ENCODE assay signal across 8 cellular contexts in the genomic region with DNA sequence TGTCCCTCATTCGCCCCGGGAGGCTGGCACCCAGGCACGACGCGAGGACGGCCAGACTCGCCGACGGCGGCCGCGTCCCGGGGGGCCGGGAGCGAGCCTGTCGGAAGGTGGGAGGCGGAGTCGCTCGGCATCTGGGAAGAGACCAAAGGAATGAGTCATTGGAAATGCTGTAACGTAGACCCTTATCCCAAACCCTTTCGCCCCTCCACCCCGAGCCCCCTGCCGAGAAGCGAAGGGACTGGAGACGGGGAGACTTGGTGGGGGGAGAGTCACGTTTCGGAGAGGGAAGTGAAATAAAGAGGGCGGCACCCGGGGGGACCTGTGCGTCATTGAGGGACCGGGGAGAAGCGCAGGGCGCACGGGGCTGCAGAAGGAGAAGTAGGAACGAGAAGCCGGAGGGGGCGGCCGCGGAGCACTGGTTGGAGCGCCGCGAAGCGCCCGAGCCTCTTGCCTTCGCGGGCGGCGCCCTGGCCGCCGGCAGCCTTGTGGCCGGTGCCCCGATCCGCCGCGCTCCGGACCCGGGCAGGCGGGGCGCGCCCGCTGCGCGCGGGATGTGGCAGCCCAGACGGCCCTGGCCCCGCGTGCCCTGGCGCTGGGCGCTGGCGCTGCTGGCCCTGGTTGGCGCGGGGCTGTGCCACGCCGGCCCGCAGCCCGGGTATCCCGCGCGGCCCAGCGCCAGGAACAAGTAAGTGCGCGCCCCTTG. TPM values are rescaled to one million over a fixed set of nuclear protein-coding genes. Genes with fewer than 3 reads are reported as not detected.
DNase-seq lines count a peak whose midpoint lies in the region; ATAC-seq and TF ChIP-seq lines count a peak whose summit lies in the region.

Gene EMILIN2 (plus strand): TSS at position 369 of the 703 bp plus-strand sequence. CDS start 183 bp downstream, at position 552.

- H3K4me3 ChIP-seq in mucosa of rectum (ENCODE audit: low read length in 2 of 2): peak within 1 kb of the TSS; percentile 53 to 59
- peak within 1 kb of the TSS; percentile 30 to 47 (median 44) for H3K4me3 ChIP-seq in thyroid gland (replicated peaks in 1 of 3)

- peak within 1 kb of the TSS; percentile 89 for H3K27ac Mint-ChIP-seq in activated CD4-positive, alpha-beta T cell treated with anti-CD3 and anti-CD28 coated beads, Interleukin-2, amount 10 ng/mL, durations not matched to agents 24 days and 14 days
- peak within 1 kb of the TSS; percentile 28 for H3K27ac Mint-ChIP-seq in endothelial cell (ENCODE audit: unreplicated experiment)

- peak within 1 kb of the TSS; percentile 88 for H3K4me3 Mint-ChIP-seq in activated CD4-positive, alpha-beta T cell treated with anti-CD3 and anti-CD28 coated beads, Interleukin-2, amount 10 ng/mL, durations not matched to agents 24 days and 14 days
- H3K4me3 Mint-ChIP-seq in endothelial cell (ENCODE audit: unreplicated experiment): peak within 1 kb of the TSS; percentile 90

- CTCF ChIA-PET in GM10248 (lab: Yijun Ruan, JAX): no interaction called here

- H3K4me1 ChIP-seq in mucosa of rectum (ENCODE audit: control insufficient read depth in 2 of 2, insufficient read depth in 2 of 2, low read length in 2 of 2) (peaks cover 8 to 10% of the 10 kb centered on the region in 2 donors), thyroid gland (peaks cover 4 to 19% of the 10 kb centered on the region in 2 donors)

- H3K4me1 Mint-ChIP-seq in activated CD4-positive, alpha-beta T cell treated with anti-CD3 and anti-CD28 coated beads, Interleukin-2, amount 10 ng/mL, durations not matched to agents 24 days and 14 days: peaks cover 36% of the 10 kb centered on the region
- H3K4me1 Mint-ChIP-seq in endothelial cell (ENCODE audit: unreplicated experiment): peaks cover 18% of the 10 kb centered on the region

- peak within 1 kb of the TSS in 1 of 2 donors; percentile 43 for H3K9ac ChIP-seq in mucosa of rectum (ENCODE audit: low read depth in 1 of 2, low read length in 2 of 2)

- H3K9me3 ChIP-seq in mucosa of rectum (ENCODE audit: control insufficient read depth in 2 of 2, low read length in 2 of 2) (no peaks in the 10 kb centered on the region), thyroid gland (no peaks in the 10 kb centered on the region)

- peaks cover 19 to 31% of the 10 kb centered on the region in 2 donors for H3K27me3 ChIP-seq in mucosa of rectum (ENCODE audit: control insufficient read depth in 2 of 2, insufficient read depth in 2 of 2, low read length in 2 of 2)
- no peaks in the 10 kb centered on the region for H3K27me3 ChIP-seq in thyroid gland

- intact Hi-C loops in activated CD4-positive, alpha-beta T cell treated with anti-CD3 and anti-CD28 coated beads, Interleukin-2, amount 10 ng/mL, durations not matched to agents 24 days and 14 days (cut with micrococcal nuclease): loop anchor here (1.0 to 5.0 kb wide), 4 partner anchors 60 to 401 kb away; partner anchors contain the start of genes METTL4, MYL12A and NDC80
- intact Hi-C loops in thyroid gland (cut with DNase I): no loop called here

- H3K27ac ChIP-seq in mucosa of rectum (ENCODE audit: low read depth in 2 of 2, low read length in 2 of 2): peak within 1 kb of the TSS; percentile 58 to 62
- peak within 1 kb of the TSS in 2 of 3 donors; percentile 4 to 37 for H3K27ac ChIP-seq in thyroid gland

- H3K36me3 ChIP-seq in mucosa of rectum (ENCODE audit: control insufficient read depth in 2 of 2, insufficient read depth in 2 of 2, low read length in 2 of 2): no peaks in the 10 kb centered on the region
- no peaks in the 10 kb centered on the region for H3K36me3 ChIP-seq in thyroid gland

- H3K9me3 Mint-ChIP-seq in activated CD4-positive, alpha-beta T cell treated with anti-CD3 and anti-CD28 coated beads, Interleukin-2, amount 10 ng/mL, durations not matched to agents 24 days and 14 days: peaks cover 4% of the 10 kb centered on the region
- H3K9me3 Mint-ChIP-seq in endothelial cell (ENCODE audit: unreplicated experiment): no peaks in the 10 kb centered on the region

- DNase-seq in GM10248 (ENCODE audit: extremely low spot score): peak; percentile 78
- peak; percentile 80 for DNase-seq in activated CD4-positive, alpha-beta T cell treated with anti-CD3 and anti-CD28 coated beads, Interleukin-2, amount 10 ng/mL, durations not matched to agents 24 days and 14 days
- peak; percentile 29 for DNase-seq in endothelial cell (ENCODE audit: low spot score)
- peak; percentile 28 to 44 for DNase-seq in thyroid gland
- DNase-seq in NCI-H2081 treated with DMSO at 0.1 percent for 48 hours (lab: John Stamatoyannopoulos, UW): no peak
- no peak for DNase-seq in NCI-H2171 (lab: John Stamatoyannopoulos, UW)

- H3K27me3 Mint-ChIP-seq in activated CD4-positive, alpha-beta T cell treated with anti-CD3 and anti-CD28 coated beads, Interleukin-2, amount 10 ng/mL, durations not matched to agents 24 days and 14 days: peaks cover 49% of the 10 kb centered on the region
- H3K27me3 Mint-ChIP-seq in endothelial cell (ENCODE audit: unreplicated experiment): peaks cover 15% of the 10 kb centered on the region

- H3K36me3 Mint-ChIP-seq in activated CD4-positive, alpha-beta T cell treated with anti-CD3 and anti-CD28 coated beads, Interleukin-2, amount 10 ng/mL, durations not matched to agents 24 days and 14 days (ENCODE audit: low read depth): peaks cover 3% of the 10 kb centered on the region
- H3K36me3 Mint-ChIP-seq in endothelial cell (ENCODE audit: low read depth, unreplicated experiment): no peaks in the 10 kb centered on the region

- POLR2A ChIA-PET in GM10248 (lab: Yijun Ruan, JAX): no interaction called here

- no peak for TF ChIP-seq POLR2A in thyroid gland (IDR thresholded peaks at IDR 0.05)

- no peak for TF ChIP-seq CTCF in GM10248 (IDR thresholded peaks at IDR 0.05; ENCODE audit: control extremely low read depth, extremely low read depth, low read depth, missing control alignments)
- no peak for TF ChIP-seq CTCF in endothelial cell (IDR thresholded peaks at IDR 0.05; ENCODE audit: unreplicated experiment)
- no peak for TF ChIP-seq CTCF in thyroid gland (IDR thresholded peaks at IDR 0.05)

- peak; percentile 44 for ATAC-seq in HG02943 (IDR thresholded peaks at IDR 0.05; ENCODE audit: low read depth, unreplicated experiment)

- WGBS in thyroid gland, 2 donors: 1 to 2% methylated on average over 39 to 48 of the region's 82 CpGs

RNA-seq across cellular contexts. Expression of gene EMILIN2, which starts in this region (rescaled TPM):
- 32.4 and 35.5 TPM in 2 replicates for total RNA-seq in activated CD4-positive, alpha-beta T cell treated with anti-CD3 and anti-CD28 coated beads, Interleukin-2, amount 10 ng/mL, durations not matched to agents 24 days and 14 days
- 6.8 TPM for total RNA-seq in endothelial cell (ENCODE audit: unreplicated experiment)
- total RNA-seq in thyroid gland: 10 to 100 TPM; 17.9 to 29.9 (median 22.2) TPM

Comparison
In these comparisons a context has a peak if more than half of its experiments do, and no peak if none do; other contexts are left out.
1. DNase-seq: peak in GM10248 (single experiment), activated CD4-positive, alpha-beta T cell treated with anti-CD3 and anti-CD28 coated beads, Interleukin-2, amount 10 ng/mL, durations not matched to agents 24 days and 14 days (single experiment), endothelial cell (single experiment) and thyroid gland (2 of 2); none in NCI-H2081 treated with DMSO at 0.1 percent for 48 hours (single experiment) and NCI-H2171 (single experiment).